ENCODE assay signal across 18 cellular contexts in genomic region chr19:2791876-2792275, GRCh38.
"Had no signal": no experiment of that assay in that cellular context is flagged by ENCODE, and none has a peak within 500 bp of the region (broad histone marks: within the 10 kb centered on the region; RNA-seq: fewer than 3 reads in every experiment).

No MANE protein-coding gene starts in this region.

- H2AFZ ChIP-seq: hepatocyte had no signal

- H3K4me3 Mint-ChIP-seq: activated CD4-positive, alpha-beta memory T cell treated with anti-CD3 and anti-CD28 coated beads, Interleukin-2, amount 10 ng/mL, durations not matched to agents 7 days and 5 days; activated naive CD4-positive, alpha-beta T cell treated with anti-CD3 and anti-CD28 coated beads, Interleukin-2, amount 50 U/mL, for 24 hours; activated T-cell treated with anti-CD3 and anti-CD28 coated beads, Interleukin-2, amount 50 U/mL, for 24 hours; naive thymus-derived CD8-positive, alpha-beta T cell had no signal

- DNase-seq: activated CD4-positive, alpha-beta memory T cell treated with anti-CD3 and anti-CD28 coated beads, Interleukin-2, amount 10 ng/mL, durations not matched to agents 7 days and 5 days; activated effector memory CD4-positive, alpha-beta T cell treated with Interleukin-2 at 50 U/mL for 16 hours; activated T-cell treated with anti-CD3 and anti-CD28 coated beads, Interleukin-2, amount 50 U/mL, for 24 hours; caudate nucleus; colonic mucosa; kidney; mesenchymal stem cell; naive thymus-derived CD8-positive, alpha-beta T cell; nucleus accumbens; sigmoid colon; spleen; T1000 had no signal

- H3K4me2 ChIP-seq: hepatocyte had no signal

- H3K4me3 ChIP-seq: colonic mucosa, hepatocyte, prostate gland, sigmoid colon, spleen, thoracic aorta had no signal

- H3K9me3 ChIP-seq: colonic mucosa, prostate gland, sigmoid colon, spleen, thoracic aorta had no signal

- ATAC-seq: esophagus mucosa; naive thymus-derived CD8-positive, alpha-beta T cell had no signal

- H3K27me3 Mint-ChIP-seq: activated CD4-positive, alpha-beta memory T cell treated with anti-CD3 and anti-CD28 coated beads, Interleukin-2, amount 10 ng/mL, durations not matched to agents 7 days and 5 days; activated naive CD4-positive, alpha-beta T cell treated with anti-CD3 and anti-CD28 coated beads, Interleukin-2, amount 50 U/mL, for 24 hours; activated T-cell treated with anti-CD3 and anti-CD28 coated beads, Interleukin-2, amount 50 U/mL, for 24 hours; naive thymus-derived CD8-positive, alpha-beta T cell had no signal

- H3K27ac ChIP-seq: colonic mucosa, hepatocyte, prostate gland, sigmoid colon, spleen, thoracic aorta, VCaP had no signal

- H3K27me3 ChIP-seq: colonic mucosa, hepatocyte, sigmoid colon, spleen had no signal

- H3K9me3 Mint-ChIP-seq: activated CD4-positive, alpha-beta memory T cell treated with anti-CD3 and anti-CD28 coated beads, Interleukin-2, amount 10 ng/mL, durations not matched to agents 7 days and 5 days; activated naive CD4-positive, alpha-beta T cell treated with anti-CD3 and anti-CD28 coated beads, Interleukin-2, amount 50 U/mL, for 24 hours; activated T-cell treated with anti-CD3 and anti-CD28 coated beads, Interleukin-2, amount 50 U/mL, for 24 hours; naive thymus-derived CD8-positive, alpha-beta T cell had no signal

- H3K4me1 ChIP-seq: colonic mucosa, prostate gland, sigmoid colon had no signal

- H3K27ac Mint-ChIP-seq: activated CD4-positive, alpha-beta memory T cell treated with anti-CD3 and anti-CD28 coated beads, Interleukin-2, amount 10 ng/mL, durations not matched to agents 7 days and 5 days; activated naive CD4-positive, alpha-beta T cell treated with anti-CD3 and anti-CD28 coated beads, Interleukin-2, amount 50 U/mL, for 24 hours; activated T-cell treated with anti-CD3 and anti-CD28 coated beads, Interleukin-2, amount 50 U/mL, for 24 hours; naive thymus-derived CD8-positive, alpha-beta T cell had no signal

- H3K36me3 ChIP-seq: colonic mucosa, prostate gland, thoracic aorta had no signal
